ENCODE assay signal across 9 cellular contexts in genomic region chr22:22408731-22409696, GRCh38.
DNase-seq lines count a peak whose midpoint lies in the region; ATAC-seq and TF ChIP-seq lines count a peak whose summit lies in the region.
"Had no signal": no experiment of that assay in that cellular context is flagged by ENCODE, and none has a peak within 500 bp of the region (broad histone marks: within the 10 kb centered on the region; RNA-seq: fewer than 3 reads in every experiment).

No MANE protein-coding gene starts in this region.

- H3K9ac ChIP-seq in colonic mucosa (ENCODE audit: low read depth in 2 of 2, low read length in 2 of 2) = no peak overlapping the region

- H3K27me3 ChIP-seq in colonic mucosa = no peaks in the 10 kb centered on the region
- H3K27me3 ChIP-seq: ovary had no signal

- DNase-seq in NCI-H345 (lab: John Stamatoyannopoulos, UW) (peak; percentile 11), NCI-H345 treated with DMSO at 0.1 percent for 48 hours (lab: John Stamatoyannopoulos, UW; ENCODE audit: unreplicated experiment) (no peak), LNCaP clone FGC (ENCODE audit: low read depth) (no peak), iris pigment epithelial cell (ENCODE audit: low read depth) (peak; percentile 17), colonic mucosa (no peak)

- intact Hi-C loops in colonic mucosa (cut with DNase I) = no loop called here

- no peak overlapping the region for H3K4me3 ChIP-seq in LNCaP clone FGC (ENCODE audit: low read depth, low read length)
- no peak overlapping the region for H3K4me3 ChIP-seq in colonic mucosa
- H3K4me3 ChIP-seq: ovary had no signal

- TF ChIP-seq CTCF in LNCaP clone FGC (IDR thresholded peaks at IDR 0.05; ENCODE audit: control insufficient read depth, extremely low read depth, insufficient read depth) = peak; percentile 64
- peak; percentile 75 for TF ChIP-seq CTCF in VCaP (conservative IDR thresholded peaks at IDR 0.05)
- no peak for TF ChIP-seq CTCF in colonic mucosa (IDR thresholded peaks at IDR 0.05)

- no peaks in the 10 kb centered on the region for H3K4me1 ChIP-seq in colonic mucosa

- no peaks in the 10 kb centered on the region for H3K36me3 ChIP-seq in colonic mucosa
- H3K36me3 ChIP-seq: ovary had no signal

- ATAC-seq in GM19463 (IDR thresholded peaks at IDR 0.05; ENCODE audit: unreplicated experiment) (no peak), GM19328 (IDR thresholded peaks at IDR 0.05; ENCODE audit: unreplicated experiment) (no peak)

- no peaks in the 10 kb centered on the region for H3K9me3 ChIP-seq in colonic mucosa
- H3K9me3 ChIP-seq: ovary had no signal

- H3K27ac ChIP-seq in VCaP = no peak overlapping the region
- H3K27ac ChIP-seq in colonic mucosa = no peak overlapping the region
- H3K27ac ChIP-seq: ovary had no signal

Comparison
In these comparisons a context has a peak if more than half of its experiments do, and no peak if none do; other contexts are left out.
1. DNase-seq: peak in NCI-H345 (single experiment) and iris pigment epithelial cell (single experiment); none in NCI-H345 treated with DMSO at 0.1 percent for 48 hours (single experiment), LNCaP clone FGC (single experiment) and colonic mucosa (single experiment).